Comparison of ENCODE assay signal across 8 cellular contexts in the genomic region with DNA sequence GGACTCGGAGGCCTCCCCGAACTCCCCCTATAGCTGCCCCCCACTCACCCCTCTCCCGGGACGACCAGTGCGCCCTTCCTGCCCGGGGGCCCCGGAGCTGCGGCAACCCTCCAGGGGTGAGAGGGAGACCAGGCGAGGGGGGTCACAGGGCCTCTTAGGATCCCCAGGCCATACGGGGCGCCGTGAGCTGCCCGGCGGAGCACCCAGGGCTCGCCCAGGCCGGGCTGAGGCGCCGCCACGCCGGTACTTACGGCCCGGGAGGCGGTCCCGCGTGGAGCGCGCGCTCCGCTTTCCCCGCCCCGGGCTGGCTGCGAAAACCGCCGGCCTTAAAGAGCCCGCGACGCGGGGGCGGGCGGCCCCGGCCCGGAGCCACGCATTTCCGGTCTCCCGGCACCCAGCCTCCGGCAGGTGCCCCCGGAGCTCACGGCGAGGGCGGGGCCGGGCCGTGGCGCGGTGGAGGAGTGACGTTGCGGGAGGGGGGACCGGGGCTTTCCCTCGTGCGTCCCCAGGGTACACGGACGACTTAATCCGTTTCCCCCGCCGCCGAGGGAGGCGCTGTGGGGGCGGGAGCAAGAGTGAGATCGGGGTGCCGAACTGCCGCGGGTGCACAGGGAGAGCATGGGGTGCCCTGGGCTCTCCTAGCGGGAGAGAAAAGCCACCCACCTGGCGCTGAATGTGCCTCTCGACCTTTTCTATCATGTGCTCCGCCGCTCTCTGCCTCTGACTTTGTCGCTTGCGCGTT. TPM values are rescaled to one million over a fixed set of nuclear protein-coding genes. Genes with fewer than 3 reads are reported as not detected.
DNase-seq lines count a peak whose midpoint lies in the region; ATAC-seq and TF ChIP-seq lines count a peak whose summit lies in the region.

A gene (minus strand): TSS at position 381 of the 742 bp plus-strand sequence. CDS start 1,019 bp downstream, outside the sequence.

- TF ChIP-seq CTCF in liver (IDR thresholded peaks at IDR 0.05; ENCODE audit: low read depth, low read length, missing input control) = peak; percentile 43

- WGBS in liver = under 1% methylated on average over 79 of the region's 79 CpGs

- H3K4me3 ChIP-seq in liver (ENCODE audit: low read depth in 1 of 3, low read length in 3 of 3) = peak within 1 kb of the TSS; percentile 76 to 95 (median 88)

- peak; percentile 95 for DNase-seq in CD1c-positive myeloid dendritic cell (ENCODE audit: extremely low spot score)
- DNase-seq in NCI-H748 treated with DMSO at 0.1 percent for 48 hours (lab: John Stamatoyannopoulos, UW) = peak; percentile 74
- peak; percentile 84 to 93 for DNase-seq in activated CD4-positive, alpha-beta T cell treated with anti-CD3 and anti-CD28 coated beads, Interleukin-2, amount 50 U/mL, for 24 hours (ENCODE audit: low read depth in 1 of 2, low spot score in 1 of 2)
- DNase-seq in dermis blood vessel endothelial cell = peak; percentile 88
- DNase-seq in stimulated activated CD4-positive, alpha-beta T cell treated with anti-CD3 and anti-CD28 coated beads, Interleukin-4, amount 100 ng/mL, for 4 hours = peak; percentile 93 to 97

- ATAC-seq in GM19372 (IDR thresholded peaks at IDR 0.05; ENCODE audit: low read depth, unreplicated experiment) (peak; percentile 61), HG03521 (IDR thresholded peaks at IDR 0.05; ENCODE audit: unreplicated experiment) (peak; percentile 59)

- peaks cover 0 to 14% (median 10%) of the 10 kb centered on the region in 4 donors for H3K4me1 ChIP-seq in liver (ENCODE audit: control insufficient read depth in 4 of 4, insufficient read depth in 4 of 4, low read length in 3 of 4)

- H3K27me3 ChIP-seq in liver (ENCODE audit: control insufficient read depth in 4 of 4, insufficient read depth in 4 of 4, low read length in 3 of 4) = no peaks in the 10 kb centered on the region

- H3K9me3 ChIP-seq in liver (ENCODE audit: control insufficient read depth in 4 of 4, low read length in 3 of 4) = no peaks in the 10 kb centered on the region

- peaks cover 0 to 6% (median 4%) of the 10 kb centered on the region in 4 donors for H3K36me3 ChIP-seq in liver (ENCODE audit: control insufficient read depth in 4 of 4, insufficient read depth in 3 of 4, low read depth in 1 of 4, low read length in 3 of 4)

- peak; percentile 3 to 30 for TF ChIP-seq RAD21 in liver (IDR thresholded peaks at IDR 0.05)

- H3K27ac ChIP-seq in liver (ENCODE audit: low read depth in 1 of 2, low read length in 2 of 2) = peak within 1 kb of the TSS; percentile 94 to 98

- H3K9ac ChIP-seq in liver (ENCODE audit: low read depth in 1 of 2, low read length in 2 of 2) = peak within 1 kb of the TSS; percentile 96 to 99

TF ChIP-seq in liver, 16 proteins besides CTCF, POLR2A, EP300 and RAD21:
- TF ChIP-seq GABPA (IDR thresholded peaks at IDR 0.05 in 1 of 2, conservative IDR thresholded peaks at IDR 0.05 in 1 of 2) = peak; percentile 36 to 84
- TF ChIP-seq SP1 (IDR thresholded peaks at IDR 0.05) = peak; percentile 50
- TF ChIP-seq, protein P1, sequence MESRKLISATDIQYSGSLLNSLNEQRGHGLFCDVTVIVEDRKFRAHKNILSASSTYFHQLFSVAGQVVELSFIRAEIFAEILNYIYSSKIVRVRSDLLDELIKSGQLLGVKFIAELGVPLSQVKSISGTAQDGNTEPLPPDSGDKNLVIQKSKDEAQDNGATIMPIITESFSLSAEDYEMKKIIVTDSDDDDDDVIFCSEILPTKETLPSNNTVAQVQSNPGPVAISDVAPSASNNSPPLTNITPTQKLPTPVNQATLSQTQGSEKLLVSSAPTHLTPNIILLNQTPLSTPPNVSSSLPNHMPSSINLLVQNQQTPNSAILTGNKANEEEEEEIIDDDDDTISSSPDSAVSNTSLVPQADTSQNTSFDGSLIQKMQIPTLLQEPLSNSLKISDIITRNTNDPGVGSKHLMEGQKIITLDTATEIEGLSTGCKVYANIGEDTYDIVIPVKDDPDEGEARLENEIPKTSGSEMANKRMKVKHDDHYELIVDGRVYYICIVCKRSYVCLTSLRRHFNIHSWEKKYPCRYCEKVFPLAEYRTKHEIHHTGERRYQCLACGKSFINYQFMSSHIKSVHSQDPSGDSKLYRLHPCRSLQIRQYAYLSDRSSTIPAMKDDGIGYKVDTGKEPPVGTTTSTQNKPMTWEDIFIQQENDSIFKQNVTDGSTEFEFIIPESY (IDR thresholded peaks at IDR 0.05) = no peak
- TF ChIP-seq HNF4A (conservative IDR thresholded peaks at IDR 0.05) = peak in 1 of 2 donors; percentile 3
- peak in 1 of 2 donors; percentile 8 for TF ChIP-seq RXRA (IDR thresholded peaks at IDR 0.05)
- TF ChIP-seq, protein P2, sequence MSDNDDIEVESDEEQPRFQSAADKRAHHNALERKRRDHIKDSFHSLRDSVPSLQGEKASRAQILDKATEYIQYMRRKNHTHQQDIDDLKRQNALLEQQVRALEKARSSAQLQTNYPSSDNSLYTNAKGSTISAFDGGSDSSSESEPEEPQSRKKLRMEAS (IDR thresholded peaks at IDR 0.05) = no peak
- TF ChIP-seq, protein P3, sequence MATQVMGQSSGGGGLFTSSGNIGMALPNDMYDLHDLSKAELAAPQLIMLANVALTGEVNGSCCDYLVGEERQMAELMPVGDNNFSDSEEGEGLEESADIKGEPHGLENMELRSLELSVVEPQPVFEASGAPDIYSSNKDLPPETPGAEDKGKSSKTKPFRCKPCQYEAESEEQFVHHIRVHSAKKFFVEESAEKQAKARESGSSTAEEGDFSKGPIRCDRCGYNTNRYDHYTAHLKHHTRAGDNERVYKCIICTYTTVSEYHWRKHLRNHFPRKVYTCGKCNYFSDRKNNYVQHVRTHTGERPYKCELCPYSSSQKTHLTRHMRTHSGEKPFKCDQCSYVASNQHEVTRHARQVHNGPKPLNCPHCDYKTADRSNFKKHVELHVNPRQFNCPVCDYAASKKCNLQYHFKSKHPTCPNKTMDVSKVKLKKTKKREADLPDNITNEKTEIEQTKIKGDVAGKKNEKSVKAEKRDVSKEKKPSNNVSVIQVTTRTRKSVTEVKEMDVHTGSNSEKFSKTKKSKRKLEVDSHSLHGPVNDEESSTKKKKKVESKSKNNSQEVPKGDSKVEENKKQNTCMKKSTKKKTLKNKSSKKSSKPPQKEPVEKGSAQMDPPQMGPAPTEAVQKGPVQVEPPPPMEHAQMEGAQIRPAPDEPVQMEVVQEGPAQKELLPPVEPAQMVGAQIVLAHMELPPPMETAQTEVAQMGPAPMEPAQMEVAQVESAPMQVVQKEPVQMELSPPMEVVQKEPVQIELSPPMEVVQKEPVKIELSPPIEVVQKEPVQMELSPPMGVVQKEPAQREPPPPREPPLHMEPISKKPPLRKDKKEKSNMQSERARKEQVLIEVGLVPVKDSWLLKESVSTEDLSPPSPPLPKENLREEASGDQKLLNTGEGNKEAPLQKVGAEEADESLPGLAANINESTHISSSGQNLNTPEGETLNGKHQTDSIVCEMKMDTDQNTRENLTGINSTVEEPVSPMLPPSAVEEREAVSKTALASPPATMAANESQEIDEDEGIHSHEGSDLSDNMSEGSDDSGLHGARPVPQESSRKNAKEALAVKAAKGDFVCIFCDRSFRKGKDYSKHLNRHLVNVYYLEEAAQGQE (IDR thresholded peaks at IDR 0.05) = no peak
- peak; percentile 62 for TF ChIP-seq YY1 (IDR thresholded peaks at IDR 0.05)
- TF ChIP-seq EGR1 (IDR thresholded peaks at IDR 0.05; ENCODE audit: low read depth in 2 of 2) = peak; percentile 87 to 98

RNA-seq across cellular contexts. Expression of the gene that starts here (rescaled TPM):
- total RNA-seq in dermis blood vessel endothelial cell (22.8 and 24.2 TPM in 2 replicates), liver (10 to 100 TPM; 13.4 to 27.4 TPM)
- 10 to 100 TPM; 10.0 to 11.3 TPM for polyA plus RNA-seq in liver

Comparison
In these comparisons a context has a peak if more than half of its experiments do, and no peak if none do; other contexts are left out.
1. Peak in every context shown above with its lines: DNase-seq, ATAC-seq, H3K4me3 ChIP-seq and H3K27ac ChIP-seq.